In genomic region chr13:50998326-50998725, GRCh38 we compare ENCODE assay signal across 33 cellular contexts.
"Had no signal": no experiment of that assay in that cellular context is flagged by ENCODE, and none has a peak within 500 bp of the region (broad histone marks: within the 10 kb centered on the region; RNA-seq: fewer than 3 reads in every experiment).

No MANE protein-coding gene starts in this region.

- H3K4me1 Mint-ChIP-seq: activated naive CD4-positive, alpha-beta T cell treated with anti-CD3 and anti-CD28 coated beads, Interleukin-2, amount 50 U/mL, for 24 hours; activated naive CD8-positive, alpha-beta T cell treated with anti-CD3 and anti-CD28 coated beads, Interleukin-2, amount 10 ng/mL, durations not matched to agents 7 days and 5 days had no signal

- H3K36me3 ChIP-seq: adrenal gland, ascending aorta, breast epithelium, WERI-Rb-1 had no signal

- DNase-seq: activated CD4-positive, alpha-beta T cell treated with anti-CD3 and anti-CD28 coated beads for 1 hour; activated CD4-positive, alpha-beta T cell treated with anti-CD3 and anti-CD28 coated beads, Interleukin-2, amount 10 ng/mL, durations not matched to agents 7 days and 5 days; activated CD4-positive, alpha-beta T cell treated with anti-CD3 and anti-CD28 coated beads, Interleukin-2, amount 50 U/mL, for 48 hours; activated CD4-positive, CD25-positive, alpha-beta regulatory T cell; activated CD8-positive, alpha-beta T cell treated with anti-CD3 and anti-CD28 coated beads, Interleukin-2, amount 10 ng/mL, durations not matched to agents 7 days and 5 days; activated gamma-delta T cell; activated naive CD4-positive, alpha-beta T cell treated with Interleukin-2 at 50 U/mL for 16 hours; activated naive CD8-positive, alpha-beta T cell treated with anti-CD3 and anti-CD28 coated beads, Interleukin-2, amount 10 ng/mL, durations not matched to agents 7 days and 5 days; activated T-cell treated with anti-CD3 and anti-CD28 coated beads, Interleukin-2, amount 50 U/mL, for 24 hours; adrenal gland; cerebellar nuclear complex; MM.1S; MV-4-11; NCI-H1092 treated with DMSO at 0.1 percent for 48 hours; NCI-H1417; NCI-H146; NCI-H187; NCI-H2081; NCI-H2171 treated with DMSO at 0.1 percent for 48 hours; NCI-H2227 treated with DMSO at 0.1 percent for 48 hours; NCI-H446 treated with DMSO at 0.1 percent for 48 hours; NCI-H524; Right ventricle myocardium superior; SW 1271; T-helper 1 cell; T-helper 2 cell; T-helper 9 cell; WERI-Rb-1 had no signal

- H3K27me3 ChIP-seq: adrenal gland, ascending aorta, breast epithelium had no signal

- H3K4me3 Mint-ChIP-seq: activated CD4-positive, alpha-beta T cell treated with anti-CD3 and anti-CD28 coated beads, Interleukin-2, amount 10 ng/mL, durations not matched to agents 7 days and 5 days; activated CD8-positive, alpha-beta T cell treated with anti-CD3 and anti-CD28 coated beads, Interleukin-2, amount 10 ng/mL, durations not matched to agents 7 days and 5 days; activated naive CD4-positive, alpha-beta T cell treated with anti-CD3 and anti-CD28 coated beads, Interleukin-2, amount 50 U/mL, for 24 hours; activated naive CD8-positive, alpha-beta T cell treated with anti-CD3 and anti-CD28 coated beads, Interleukin-2, amount 10 ng/mL, durations not matched to agents 7 days and 5 days; activated T-cell treated with anti-CD3 and anti-CD28 coated beads, Interleukin-2, amount 50 U/mL, for 24 hours had no signal

- H3K9ac ChIP-seq: KMS-11 had no signal

- H3K4me1 ChIP-seq: breast epithelium had no signal

- H3K27ac Mint-ChIP-seq: activated CD4-positive, alpha-beta T cell treated with anti-CD3 and anti-CD28 coated beads, Interleukin-2, amount 10 ng/mL, durations not matched to agents 7 days and 5 days; activated CD8-positive, alpha-beta T cell treated with anti-CD3 and anti-CD28 coated beads, Interleukin-2, amount 10 ng/mL, durations not matched to agents 7 days and 5 days; activated naive CD4-positive, alpha-beta T cell treated with anti-CD3 and anti-CD28 coated beads, Interleukin-2, amount 50 U/mL, for 24 hours; activated naive CD8-positive, alpha-beta T cell treated with anti-CD3 and anti-CD28 coated beads, Interleukin-2, amount 10 ng/mL, durations not matched to agents 7 days and 5 days; activated T-cell treated with anti-CD3 and anti-CD28 coated beads, Interleukin-2, amount 50 U/mL, for 24 hours; activated T-helper 2 cell treated with anti-CD3 and anti-CD28 coated beads, Interferon-gamma antibody, Interleukin-2, Interleukin-4, amounts not matched to agents 10 μg/mL and 5 μg/mL and 100 μg/mL, durations not matched to agents 14 hours and 24 hours and 36 hours had no signal

- H3K27ac ChIP-seq: adrenal gland, ascending aorta, breast epithelium, KMS-11, WERI-Rb-1 had no signal

- H3K4me3 ChIP-seq: adrenal gland, ascending aorta, breast epithelium had no signal

- H3K36me3 Mint-ChIP-seq: activated naive CD8-positive, alpha-beta T cell treated with anti-CD3 and anti-CD28 coated beads, Interleukin-2, amount 10 ng/mL, durations not matched to agents 7 days and 5 days had no signal

- H3K27me3 Mint-ChIP-seq: activated CD4-positive, alpha-beta T cell treated with anti-CD3 and anti-CD28 coated beads, Interleukin-2, amount 10 ng/mL, durations not matched to agents 7 days and 5 days; activated naive CD4-positive, alpha-beta T cell treated with anti-CD3 and anti-CD28 coated beads, Interleukin-2, amount 50 U/mL, for 24 hours had no signal

- H3K9me3 Mint-ChIP-seq: activated CD4-positive, alpha-beta T cell treated with anti-CD3 and anti-CD28 coated beads, Interleukin-2, amount 10 ng/mL, durations not matched to agents 7 days and 5 days; activated naive CD4-positive, alpha-beta T cell treated with anti-CD3 and anti-CD28 coated beads, Interleukin-2, amount 50 U/mL, for 24 hours; activated naive CD8-positive, alpha-beta T cell treated with anti-CD3 and anti-CD28 coated beads, Interleukin-2, amount 10 ng/mL, durations not matched to agents 7 days and 5 days; activated T-cell treated with anti-CD3 and anti-CD28 coated beads, Interleukin-2, amount 50 U/mL, for 24 hours; activated T-helper 2 cell treated with anti-CD3 and anti-CD28 coated beads, Interferon-gamma antibody, Interleukin-2, Interleukin-4, amounts not matched to agents 10 μg/mL and 5 μg/mL and 100 μg/mL, durations not matched to agents 14 hours and 24 hours and 36 hours had no signal

- H3K4me2 ChIP-seq: KMS-11 had no signal
